Comparison of ENCODE assay signal across 11 cellular contexts in the genomic region with DNA sequence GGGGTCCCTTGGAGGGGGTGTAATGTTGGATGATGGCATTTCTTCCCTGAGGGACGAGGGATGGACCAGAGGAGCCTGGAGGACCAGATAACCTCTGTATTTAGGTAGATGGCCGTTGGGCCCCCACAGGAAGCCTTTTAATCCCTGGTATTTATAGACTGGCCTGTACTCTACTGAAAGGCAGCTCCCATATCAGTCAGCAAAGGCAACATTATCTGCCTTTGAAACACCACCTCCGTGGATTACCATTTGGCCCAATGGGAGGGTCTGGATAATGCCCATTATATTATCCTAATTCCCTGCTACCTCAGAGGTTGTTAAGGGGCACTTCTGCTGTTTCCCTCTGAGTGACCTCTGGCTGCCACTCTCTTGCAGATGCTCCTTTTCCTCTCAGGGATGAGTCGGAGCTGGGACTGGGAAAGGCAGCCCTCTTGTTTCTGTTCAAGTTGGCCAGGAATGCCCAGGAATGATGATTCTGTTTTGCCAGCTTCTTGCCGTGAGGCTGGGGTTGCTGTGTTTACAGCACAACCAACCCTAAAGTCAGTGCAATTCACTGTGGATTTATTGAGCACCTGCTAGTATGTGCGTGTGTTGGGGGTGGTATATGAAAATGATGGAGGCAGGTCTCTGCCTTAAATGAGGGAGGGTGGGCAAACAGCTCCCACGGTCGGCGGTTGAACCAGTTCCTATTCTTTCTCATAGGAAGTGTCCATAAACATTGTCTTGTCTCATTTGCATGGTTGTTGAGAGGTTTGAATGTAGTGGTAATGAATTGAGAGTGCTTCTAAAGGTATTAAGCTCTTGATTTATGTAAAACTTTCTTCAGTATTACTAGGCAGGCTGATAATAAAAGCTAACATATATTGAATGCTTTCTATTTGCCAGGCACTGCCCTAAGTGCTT. TPM values are rescaled to one million over a fixed set of nuclear protein-coding genes. Genes with fewer than 3 reads are reported as not detected.
A peak's percentile ranks its signal among the peaks of the same experiment; 100 is the strongest.
DNase-seq lines count a peak whose midpoint lies in the region; ATAC-seq and TF ChIP-seq lines count a peak whose summit lies in the region.
"Had no signal": no experiment of that assay in that cellular context is flagged by ENCODE, and none has a peak within 500 bp of the region (broad histone marks: within the 10 kb centered on the region; RNA-seq: fewer than 3 reads in every experiment).

No MANE protein-coding gene starts in this region.

- peak; percentile 55 for DNase-seq in activated CD4-positive, alpha-beta T cell treated with anti-CD3 and anti-CD28 coated beads for 36 hours
- DNase-seq in activated CD4-positive, alpha-beta T cell treated with anti-CD3 and anti-CD28 coated beads, Interleukin-2, amount 50 U/mL, for 4 hours: no peak
- DNase-seq in OCI-M2 (lab: John Stamatoyannopoulos, UW; ENCODE audit: unreplicated experiment) (peak; percentile 73), BE2C (no peak), ascending aorta (ENCODE audit: low spot score in 2 of 2) (no peak)
- DNase-seq in naive thymus-derived CD4-positive, alpha-beta T cell: no peak
- DNase-seq: cerebellar nuclear complex, head of caudate nucleus had no signal

- H3K36me3 Mint-ChIP-seq in activated CD4-positive, alpha-beta T cell treated with anti-CD3 and anti-CD28 coated beads for 36 hours (ENCODE audit: low read depth): peaks cover 34% of the 10 kb centered on the region
- peaks cover 0 to 14% (median 0%) of the 10 kb centered on the region in 5 donors for H3K36me3 Mint-ChIP-seq in naive thymus-derived CD4-positive, alpha-beta T cell

- no peaks in the 10 kb centered on the region for H3K9me3 ChIP-seq in naive thymus-derived CD4-positive, alpha-beta T cell (ENCODE audit: control insufficient read depth in 2 of 3, low read length in 3 of 3)
- H3K9me3 ChIP-seq in BE2C: no peaks in the 10 kb centered on the region
- no peaks in the 10 kb centered on the region for H3K9me3 ChIP-seq in ascending aorta

- POLR2A ChIA-PET in activated CD4-positive, alpha-beta T cell treated with anti-CD3 and anti-CD28 coated beads for 36 hours (lab: Charles Lee): interaction anchor here (1.1 kb wide), 1 partner anchor 56 kb away, joined by 4 read pairs; no protein-coding TSS in a partner anchor
- POLR2A ChIA-PET in naive thymus-derived CD4-positive, alpha-beta T cell (lab: Charles Lee): interaction anchor here (0.6 to 5.4 kb wide), 7 partner anchors 9 to 137 kb away, joined by 3 to 34 read pairs (median 4); a partner anchor contains a TSS

- TF ChIP-seq CTCF in BE2C (IDR thresholded peaks at IDR 0.05; ENCODE audit: low read depth, low read length): no peak
- TF ChIP-seq CTCF in ascending aorta (IDR thresholded peaks at IDR 0.05): no peak

- no peaks in the 10 kb centered on the region for H3K27me3 Mint-ChIP-seq in activated CD4-positive, alpha-beta T cell treated with anti-CD3 and anti-CD28 coated beads for 36 hours
- H3K27me3 Mint-ChIP-seq in naive thymus-derived CD4-positive, alpha-beta T cell: no peaks in the 10 kb centered on the region

- peak overlapping the region; percentile 18 for H3K4me3 Mint-ChIP-seq in activated CD4-positive, alpha-beta T cell treated with anti-CD3 and anti-CD28 coated beads for 36 hours
- peak overlapping the region; percentile 11 to 71 (median 48) for H3K4me3 Mint-ChIP-seq in naive thymus-derived CD4-positive, alpha-beta T cell

- H3K9me3 Mint-ChIP-seq in activated CD4-positive, alpha-beta T cell treated with anti-CD3 and anti-CD28 coated beads for 36 hours (ENCODE audit: low read depth): no peaks in the 10 kb centered on the region
- H3K9me3 Mint-ChIP-seq in naive thymus-derived CD4-positive, alpha-beta T cell: no peaks in the 10 kb centered on the region

- H3K4me1 Mint-ChIP-seq in activated CD4-positive, alpha-beta T cell treated with anti-CD3 and anti-CD28 coated beads for 36 hours: peaks cover 97% of the 10 kb centered on the region
- peaks cover 80 to 98% (median 94%) of the 10 kb centered on the region in 7 donors for H3K4me1 Mint-ChIP-seq in naive thymus-derived CD4-positive, alpha-beta T cell

- H3K27ac Mint-ChIP-seq in activated CD4-positive, alpha-beta T cell treated with anti-CD3 and anti-CD28 coated beads for 36 hours: peak overlapping the region; percentile 76
- peak overlapping the region; percentile 37 to 93 (median 70) for H3K27ac Mint-ChIP-seq in naive thymus-derived CD4-positive, alpha-beta T cell

- peak; percentile 13 for ATAC-seq in activated CD4-positive, alpha-beta T cell treated with anti-CD3 and anti-CD28 coated beads for 36 hours
- ATAC-seq in GM19463 (IDR thresholded peaks at IDR 0.05; ENCODE audit: unreplicated experiment): peak; percentile 33
- no peak for ATAC-seq in naive thymus-derived CD4-positive, alpha-beta T cell
- no peak for ATAC-seq in HG03565 (IDR thresholded peaks at IDR 0.05; ENCODE audit: unreplicated experiment)

- peaks cover 42 to 70% of the 10 kb centered on the region in 2 donors for H3K4me1 ChIP-seq in naive thymus-derived CD4-positive, alpha-beta T cell (ENCODE audit: control insufficient read depth in 2 of 2, insufficient read depth in 2 of 2, low read length in 2 of 2)
- H3K4me1 ChIP-seq in BE2C (peaks cover 7% of the 10 kb centered on the region), ascending aorta (peaks cover 3 to 37% of the 10 kb centered on the region in 2 donors)

- no peaks in the 10 kb centered on the region for H3K27me3 ChIP-seq in naive thymus-derived CD4-positive, alpha-beta T cell (ENCODE audit: control insufficient read depth in 2 of 2, insufficient read depth in 2 of 2, low read length in 2 of 2)
- H3K27me3 ChIP-seq in BE2C (no peaks in the 10 kb centered on the region), ascending aorta (no peaks in the 10 kb centered on the region)

- H3K27ac ChIP-seq in naive thymus-derived CD4-positive, alpha-beta T cell (ENCODE audit: low read depth, low read length): no peak overlapping the region
- no peak overlapping the region for H3K27ac ChIP-seq in ascending aorta

- intact Hi-C loops in activated CD4-positive, alpha-beta T cell treated with anti-CD3 and anti-CD28 coated beads for 36 hours (cut with DNase I, micrococcal nuclease): loop anchor here in 1 of 2 experiments (10.0 kb wide), 1 partner anchor 1275 kb away; a partner anchor contains a TSS
- intact Hi-C loops in naive thymus-derived CD4-positive, alpha-beta T cell (cut with micrococcal nuclease): loop anchor here in 1 of 2 donors (2.0 kb wide), 1 partner anchor 15 kb away; no protein-coding TSS in a partner anchor
- intact Hi-C loops in ascending aorta (cut with DNase I): no loop called here

- CTCF ChIA-PET in activated CD4-positive, alpha-beta T cell treated with anti-CD3 and anti-CD28 coated beads for 36 hours (lab: Charles Lee): interaction anchor here (0.6 to 2.9 kb wide), 14 partner anchors 8 to 161 kb away, joined by 3 to 24 read pairs (median 4); no protein-coding TSS in a partner anchor
- CTCF ChIA-PET in naive thymus-derived CD4-positive, alpha-beta T cell (lab: Charles Lee): interaction anchor here (0.6 to 1.9 kb wide), 2 partner anchors 25 to 99 kb away, joined by 3 to 11 read pairs; no protein-coding TSS in a partner anchor

- no peak overlapping the region for H3K4me3 ChIP-seq in naive thymus-derived CD4-positive, alpha-beta T cell (ENCODE audit: low read length)
- H3K4me3 ChIP-seq in BE2C (ENCODE audit: low read depth, low read length): no peak overlapping the region
- H3K4me3 ChIP-seq in ascending aorta: no peak overlapping the region

- H3K36me3 ChIP-seq in naive thymus-derived CD4-positive, alpha-beta T cell (ENCODE audit: control insufficient read depth in 2 of 3, insufficient read depth in 3 of 3, low read length in 3 of 3): no peaks in the 10 kb centered on the region
- H3K36me3 ChIP-seq in BE2C: no peaks in the 10 kb centered on the region
- no peaks in the 10 kb centered on the region for H3K36me3 ChIP-seq in ascending aorta

RNA-seq across cellular contexts. Expression of a gene that starts 18.1 kb away (rescaled TPM):
- total RNA-seq in activated CD4-positive, alpha-beta T cell treated with anti-CD3 and anti-CD28 coated beads for 36 hours: 10 to 100 TPM; 57.9 to 59.3 TPM
- total RNA-seq in naive thymus-derived CD4-positive, alpha-beta T cell: 10 to 100 TPM; 42.9 to 90.8 (median 65.0) TPM
- polyA plus RNA-seq in naive thymus-derived CD4-positive, alpha-beta T cell: 1 to 10 TPM; 4.3 to 6.3 TPM
- 7.2 TPM for polyA plus RNA-seq in BE2C (2012; ENCODE audit: insufficient read depth, insufficient read length, low read depth)
- total RNA-seq in ascending aorta: 23.3 TPM

RNA-seq across cellular contexts. Expression of a gene that starts 54.8 kb away (rescaled TPM):
- not detected for total RNA-seq in activated CD4-positive, alpha-beta T cell treated with anti-CD3 and anti-CD28 coated beads for 36 hours
- total RNA-seq in naive thymus-derived CD4-positive, alpha-beta T cell: not detected
- polyA plus RNA-seq in naive thymus-derived CD4-positive, alpha-beta T cell: not detected
- 0.36 TPM for polyA plus RNA-seq in BE2C (2012; ENCODE audit: insufficient read depth, insufficient read length, low read depth)
- not detected for total RNA-seq in ascending aorta
- total RNA-seq: NCI-H460 had no signal

Comparison
In these comparisons a context has a peak if more than half of its experiments do, and no peak if none do; other contexts are left out.
1. DNase-seq: peak in activated CD4-positive, alpha-beta T cell treated with anti-CD3 and anti-CD28 coated beads for 36 hours (single experiment) and OCI-M2 (single experiment); none in activated CD4-positive, alpha-beta T cell treated with anti-CD3 and anti-CD28 coated beads, Interleukin-2, amount 50 U/mL, for 4 hours (0 of 2), naive thymus-derived CD4-positive, alpha-beta T cell (0 of 9), BE2C (single experiment) and ascending aorta (0 of 2).
2. ATAC-seq: peak in activated CD4-positive, alpha-beta T cell treated with anti-CD3 and anti-CD28 coated beads for 36 hours (single experiment) and GM19463 (single experiment); none in naive thymus-derived CD4-positive, alpha-beta T cell (single experiment) and HG03565 (single experiment).